In genomic region chrX:154541896-154542722, GRCh38 we compare ENCODE assay signal across 8 cellular contexts. TPM values are rescaled to one million over a fixed set of nuclear protein-coding genes. Genes with fewer than 3 reads are reported as not detected.
A peak's percentile ranks its signal among the peaks of the same experiment; 100 is the strongest.
DNase-seq lines count a peak whose midpoint lies in the region; ATAC-seq, FAIRE-seq and TF ChIP-seq lines count a peak whose summit lies in the region.

No MANE protein-coding gene starts in this region.

- H4K20me1 ChIP-seq in HCT116 (ENCODE audit: insufficient read depth), result no peaks in the 10 kb centered on the region
- H4K20me1 ChIP-seq in GM12878 (ENCODE audit: control insufficient read depth, insufficient read depth), result no peaks in the 10 kb centered on the region

- H3K4me3 ChIP-seq in HCT116 (replicated peaks in 1 of 2; ENCODE audit: low read depth in 1 of 2, low read length in 2 of 2) (no peak overlapping the region; a peak in 1 of 4 replicates), SJSA1 (0 out of 2 replicates have a peak overlapping the region, but pooled peaks have one; percentile 8), GM12878 (no peak overlapping the region)

- WGBS in GM12878 (ENCODE audit: insufficient coverage, insufficient replicate concordance, low lambda C conversion rate, missing lambda C conversion rate), result 46% methylated on average over 12 of the region's 12 CpGs

- H3K79me2 ChIP-seq in HCT116 (ENCODE audit: insufficient read depth, low read length) (peaks cover 21% of the 10 kb centered on the region), GM12878 (ENCODE audit: control insufficient read depth, insufficient read depth, low read length) (peaks cover 5% of the 10 kb centered on the region)

- FAIRE-seq in GM12878 (lab: Jason Lieb, UNC), result no peak

- ATAC-seq in HCT116, result peak; percentile 31
- no peak for ATAC-seq in GM12878
- no peak for ATAC-seq in HG02970 (IDR thresholded peaks at IDR 0.05; ENCODE audit: low FRiP score, unreplicated experiment)

- POLR2A ChIA-PET in HCT116 (lab: Charles Lee) (no interaction called here), GM12878 (lab: Charles Lee) (interaction anchor here (0.8 kb wide), 2 partner anchors 10 to 51 kb away, joined by 3 to 5 read pairs; partner anchors contain the start of gene SLC10A3)

- H3K9me2 ChIP-seq in HCT116 (ENCODE audit: insufficient read depth), result no peaks in the 10 kb centered on the region

- RAD21 ChIA-PET in HCT116 (lab: Charles Lee; ENCODE audit: low non-redundant PET in 1 of 2, low total read pairs in 2 of 2, uncharacterized antibody in 2 of 2, unreplicated experiment in 2 of 2) (no interaction called here), GM12878 (lab: Charles Lee; ENCODE audit: unreplicated experiment) (interaction anchor here (0.7 kb wide), 1 partner anchor 52 kb away, joined by 4 read pairs; the partner anchor contains the start of gene SLC10A3)

- H3K27me3 ChIP-seq in HCT116 (ENCODE audit: insufficient read depth, low read length), result no peaks in the 10 kb centered on the region
- H3K27me3 ChIP-seq in SJSA1 (replicated peaks), result no peaks in the 10 kb centered on the region
- H3K27me3 ChIP-seq in GM12878 (replicated peaks in 1 of 2; ENCODE audit: control insufficient read depth in 2 of 2, insufficient read depth in 2 of 2, low read length in 1 of 2), result no peaks in the 10 kb centered on the region
- no peaks in the 10 kb centered on the region for H3K27me3 ChIP-seq in layer of hippocampus (ENCODE audit: control insufficient read depth, insufficient read depth, low read length)

- TF ChIP-seq RAD21 in HCT116 (IDR thresholded peaks at IDR 0.05; ENCODE audit: low read depth) (no peak), GM12878 (IDR thresholded peaks at IDR 0.05; ENCODE audit: insufficient read depth, low read depth, low read length) (no peak)

- no peaks in the 10 kb centered on the region for H3K9me3 ChIP-seq in HCT116 (ENCODE audit: control insufficient read depth in 1 of 2, insufficient read depth in 1 of 2, low read depth in 1 of 2, low read length in 2 of 2)
- H3K9me3 ChIP-seq in SJSA1 (replicated peaks), result no peaks in the 10 kb centered on the region
- no peaks in the 10 kb centered on the region for H3K9me3 ChIP-seq in GM12878 (replicated peaks; ENCODE audit: control insufficient read depth, insufficient read depth, low read length)

- H2AFZ ChIP-seq in HCT116 (ENCODE audit: low read depth, low read length, poor library complexity, severe bottlenecking) (no peak overlapping the region), GM12878 (ENCODE audit: control insufficient read depth, low read depth, low read length) (peak overlapping the region; percentile 23; the same call in 1 of the 2 replicates)

- peak; percentile 34 for DNase-seq in HCT116 (ENCODE audit: low read depth, low spot score)
- peak; percentile 91 to 94 for DNase-seq in SJSA1 (ENCODE audit: low read depth in 1 of 2, low spot score in 2 of 2)
- no peak for DNase-seq in GM12878 (ENCODE audit: low read depth, low spot score)
- DNase-seq in stimulated activated CD8-positive, alpha-beta memory T cell treated with anti-CD3 and anti-CD28 coated beads, Interleukin-4, amount 100 ng/mL, for 4 hours (ENCODE audit: low read depth in 2 of 2, low spot score in 1 of 2), result peak; percentile 26 to 60
- DNase-seq in HuH-7 (ENCODE audit: low spot score), result no peak
- no peak for DNase-seq in GM20000 (ENCODE audit: low spot score)

- BruUV-seq in HCT116 (replicated peaks; lab: Mats Ljungman, UMichigan) (no TSS peak), GM12878 (replicated peaks; lab: Mats Ljungman, UMichigan) (no TSS peak)

- no peak for TF ChIP-seq CTCF in HCT116 (IDR thresholded peaks at IDR 0.05 in 2 of 3, conservative IDR thresholded peaks at IDR 0.05 in 1 of 3; ENCODE audit: borderline replicate concordance in 1 of 3, insufficient read depth in 1 of 3, low read depth in 2 of 3, low read length in 2 of 3)
- TF ChIP-seq CTCF in GM12878 (IDR thresholded peaks at IDR 0.05 in 2 of 3, conservative IDR thresholded peaks at IDR 0.05 in 1 of 3; ENCODE audit: control insufficient read depth in 2 of 3, extremely low read depth in 1 of 3, insufficient read depth in 1 of 3, low read depth in 3 of 3, low read length in 3 of 3), result no peak
- no peak for TF ChIP-seq CTCF in GM20000 (IDR thresholded peaks at IDR 0.05; ENCODE audit: extremely low read depth, missing control alignments)

- in situ Hi-C loops in GM12878 (cut with MboI), result loop anchor here (10.0 to 25.0 kb wide), 2 partner anchors 293 to 405 kb away; partner anchors contain the start of genes OPN1LW and SMIM9

- no peak for TF ChIP-seq EP300 in GM12878 (IDR thresholded peaks at IDR 0.05; ENCODE audit: borderline replicate concordance in 1 of 2, control insufficient read depth in 1 of 2, low read depth in 2 of 2, low read length in 2 of 2)

- intact Hi-C loops in HCT116 (cut with micrococcal nuclease) (no loop called here), GM12878 (cut with micrococcal nuclease; ENCODE audit: unreplicated experiment) (no loop called here)

- H3K4me2 ChIP-seq in HCT116 (ENCODE audit: low read length) (peak overlapping the region; percentile 57), GM12878 (ENCODE audit: control insufficient read depth, insufficient read depth) (peak overlapping the region; percentile 64; the same call in 1 of the 2 replicates)

- peaks cover 27 to 34% of the 10 kb centered on the region in 2 experiments for H3K4me1 ChIP-seq in HCT116 (ENCODE audit: control insufficient read depth in 1 of 2, insufficient read depth in 2 of 2, low read length in 2 of 2)
- peaks cover 34% of the 10 kb centered on the region for H3K4me1 ChIP-seq in SJSA1 (replicated peaks)
- H3K4me1 ChIP-seq in GM12878 (ENCODE audit: control insufficient read depth, insufficient read depth, low read length), result peaks cover 14% of the 10 kb centered on the region

- peaks cover 0 to 9% of the 10 kb centered on the region in 2 experiments; a peak in 2 of 4 replicates for H3K36me3 ChIP-seq in HCT116 (ENCODE audit: control insufficient read depth in 1 of 2, insufficient read depth in 2 of 2, low read length in 2 of 2)
- peaks cover 32% of the 10 kb centered on the region for H3K36me3 ChIP-seq in SJSA1
- H3K36me3 ChIP-seq in GM12878 (ENCODE audit: control insufficient read depth in 2 of 2, insufficient read depth in 2 of 2, low read length in 1 of 2), result no peaks in the 10 kb centered on the region

- H3K27ac ChIP-seq in HCT116 (ENCODE audit: low read depth, low read length) (peak overlapping the region; percentile 79), SJSA1 (peak overlapping the region; percentile 98), GM12878 (ENCODE audit: control insufficient read depth, insufficient read depth) (no peak overlapping the region), layer of hippocampus (ENCODE audit: low read depth, low read length) (peak overlapping the region; percentile 71)

- SMC1A ChIA-PET in GM12878 (lab: Charles Lee; ENCODE audit: uncharacterized antibody, unreplicated experiment), result interaction anchor here (1.2 kb wide), 1 partner anchor 208 kb away, joined by 5 read pairs; no protein-coding TSS in a partner anchor

- peak overlapping the region; percentile 47 for H3K9ac ChIP-seq in HCT116 (ENCODE audit: low read length)
- H3K9ac ChIP-seq in GM12878 (ENCODE audit: control insufficient read depth, insufficient read depth, low read length), result peak overlapping the region; percentile 39

- TF ChIP-seq POLR2A in HCT116 (IDR thresholded peaks at IDR 0.05; ENCODE audit: borderline replicate concordance, extremely low read depth, insufficient read depth, insufficient read length) (no peak), GM12878 (IDR thresholded peaks at IDR 0.05; ENCODE audit: low read depth, low read length) (no peak)

- CTCF ChIA-PET in HCT116 (lab: Charles Lee) (no interaction called here), GM12878 (lab: Yijun Ruan, JAX) (interaction anchor here (1.0 to 1.6 kb wide), 2 partner anchors 15 to 298 kb away, joined by 3 to 8 read pairs; no protein-coding TSS in a partner anchor)

RNA-seq across cellular contexts. Expression of gene G6PD, which starts 4.5 kb away (rescaled TPM):
- 109 TPM for total RNA-seq in HCT116 (2021; ENCODE audit: unreplicated experiment)
- polyA plus RNA-seq in HCT116 (2012), result 83.6 and 84.2 TPM in 2 replicates
- 32.6 and 52.7 TPM in 2 replicates for total RNA-seq in SJSA1 (2014; rRNA removed; shearing (Covaris generic))
- total RNA-seq in GM12878 (2013; cell fraction: nucleolus; rRNA removed), result 22.3 and 26.2 TPM in 2 replicates
- 26.9 and 35.5 TPM in 2 replicates for total RNA-seq in GM12878 (2014; rRNA removed)
- 17.2 and 19.5 TPM in 2 replicates for total RNA-seq in GM12878 (2014; rRNA removed; fragmentation: Illumina TruSeq; extraction: Trizol)
- total RNA-seq in GM12878 (2021), result 62.5 and 63.4 TPM in 2 replicates
- polyA plus RNA-seq in GM12878 (2011; ENCODE audit: low read depth), result 13.1 TPM
- 4.5 and 11.5 TPM in 2 replicates for polyA plus RNA-seq in GM12878 (2011; rRNA removed)
- 17.2 and 18.2 TPM in 2 replicates for polyA plus RNA-seq in GM12878 (2011; cell fraction: cytosol; rRNA removed)
- 79.1 and 100 TPM in 2 replicates for polyA plus RNA-seq in GM12878 (2011; cell fraction: nucleus; rRNA removed)
- 28.0 and 30.0 TPM in 2 replicates for polyA plus RNA-seq in GM12878 (2012)
- 22.3 and 48.4 TPM in 2 replicates for polyA plus RNA-seq in GM12878 (2014; fragmentation: Illumina TruSeq; extraction: Trizol)
- 1 to 10 TPM; 1.6 to 3.8 TPM for polyA plus RNA-seq in GM12878 (2014; fragmentation: Nextera tagmentation; extraction: Ambion mirVana)
- polyA plus RNA-seq in GM12878 (2014; rRNA removed), result 38.8 and 47.3 TPM in 2 replicates
- polyA plus RNA-seq in GM12878 (2016; fragmentation: Nextera tagmentation; extraction: Ambion mirVana), result 10 to 100 TPM; 26.2 to 30.7 TPM
- 13.8 and 25.2 TPM in 2 replicates for polyA minus RNA-seq in GM12878 (2011; rRNA and poly(A)+ RNA removed)
- polyA minus RNA-seq in GM12878 (2011; cell fraction: cytosol; rRNA and poly(A)+ RNA removed), result 14.3 and 17.6 TPM in 2 replicates
- 22.8 and 50.5 TPM in 2 replicates for polyA minus RNA-seq in GM12878 (2011; cell fraction: nucleus; rRNA and poly(A)+ RNA removed)

RNA-seq across cellular contexts. Expression of gene IKBKG, which starts 5.3 kb away (rescaled TPM):
- total RNA-seq in HCT116 (2021; ENCODE audit: unreplicated experiment) (24.0 TPM), GM12878 (2014; rRNA removed) (16.0 and 16.3 TPM in 2 replicates), GM12878 (2014; rRNA removed; fragmentation: Illumina TruSeq; extraction: Trizol) (10.2 TPM in 2 replicates), GM12878 (2021) (28.1 and 30.6 TPM in 2 replicates)
- 16.0 and 16.4 TPM in 2 replicates for polyA plus RNA-seq in HCT116 (2012)
- total RNA-seq in SJSA1 (2014; rRNA removed; shearing (Covaris generic)), result 20.6 and 24.2 TPM in 2 replicates
- 15.9 and 18.4 TPM in 2 replicates for total RNA-seq in GM12878 (2013; cell fraction: nucleolus; rRNA removed)
- polyA plus RNA-seq in GM12878 (2011; ENCODE audit: low read depth), result 8.5 TPM
- polyA plus RNA-seq in GM12878 (2011; rRNA removed) (8.0 and 17.3 TPM in 2 replicates), GM12878 (2014; fragmentation: Illumina TruSeq; extraction: Trizol) (2.5 and 8.0 TPM in 2 replicates), GM12878 (2014; fragmentation: Nextera tagmentation; extraction: Ambion mirVana) (1 to 10 TPM in 1 of 2 experiments, under 1 TPM in 1; 0.35 to 1.5 TPM), GM12878 (2014; rRNA removed) (30.7 and 33.0 TPM in 2 replicates), GM12878 (2016; fragmentation: Nextera tagmentation; extraction: Ambion mirVana) (10 to 100 TPM; 21.8 to 24.0 TPM)
- 23.9 and 31.8 TPM in 2 replicates for polyA plus RNA-seq in GM12878 (2011; cell fraction: cytosol; rRNA removed)
- 96.2 and 120 TPM in 2 replicates for polyA plus RNA-seq in GM12878 (2011; cell fraction: nucleus; rRNA removed)
- polyA plus RNA-seq in GM12878 (2012), result 19.5 and 20.1 TPM in 2 replicates
- polyA minus RNA-seq in GM12878 (2011; rRNA and poly(A)+ RNA removed), result 3.4 and 8.2 TPM in 2 replicates
- 6.8 and 7.3 TPM in 2 replicates for polyA minus RNA-seq in GM12878 (2011; cell fraction: cytosol; rRNA and poly(A)+ RNA removed)
- polyA minus RNA-seq in GM12878 (2011; cell fraction: nucleus; rRNA and poly(A)+ RNA removed), result 10.4 and 18.8 TPM in 2 replicates

RNA-seq across cellular contexts. Expression of gene FAM3A, which starts 26.1 kb away (rescaled TPM):
- total RNA-seq in HCT116 (2021; ENCODE audit: unreplicated experiment) (15.6 TPM), GM12878 (2014; rRNA removed) (11.0 and 16.3 TPM in 2 replicates), GM12878 (2014; rRNA removed; fragmentation: Illumina TruSeq; extraction: Trizol) (6.1 and 6.2 TPM in 2 replicates), GM12878 (2021) (17.6 and 20.6 TPM in 2 replicates)
- polyA plus RNA-seq in HCT116 (2012), result 16.2 and 16.9 TPM in 2 replicates
- total RNA-seq in SJSA1 (2014; rRNA removed; shearing (Covaris generic)), result 19.6 and 28.8 TPM in 2 replicates
- total RNA-seq in GM12878 (2013; cell fraction: nucleolus; rRNA removed), result 8.9 and 9.9 TPM in 2 replicates
- 4.5 TPM for polyA plus RNA-seq in GM12878 (2011; ENCODE audit: low read depth)
- polyA plus RNA-seq in GM12878 (2011; rRNA removed) (3.6 and 6.6 TPM in 2 replicates), GM12878 (2014; fragmentation: Illumina TruSeq; extraction: Trizol) (2.1 and 5.0 TPM in 2 replicates), GM12878 (2014; fragmentation: Nextera tagmentation; extraction: Ambion mirVana) (1 to 10 TPM in 1 of 2 experiments, under 1 TPM in 1; 0.29 to 1.1 TPM), GM12878 (2014; rRNA removed) (21.1 and 24.5 TPM in 2 replicates), GM12878 (2016; fragmentation: Nextera tagmentation; extraction: Ambion mirVana) (10 to 100 TPM; 17.6 to 17.9 TPM)
- polyA plus RNA-seq in GM12878 (2011; cell fraction: cytosol; rRNA removed), result 10.4 and 16.5 TPM in 2 replicates
- polyA plus RNA-seq in GM12878 (2011; cell fraction: nucleus; rRNA removed), result 36.5 and 39.6 TPM in 2 replicates
- polyA plus RNA-seq in GM12878 (2012), result 17.9 and 19.1 TPM in 2 replicates
- 5.4 and 5.9 TPM in 2 replicates for polyA minus RNA-seq in GM12878 (2011; rRNA and poly(A)+ RNA removed)
- polyA minus RNA-seq in GM12878 (2011; cell fraction: cytosol; rRNA and poly(A)+ RNA removed), result 4.3 and 4.4 TPM in 2 replicates
- 3.5 and 8.9 TPM in 2 replicates for polyA minus RNA-seq in GM12878 (2011; cell fraction: nucleus; rRNA and poly(A)+ RNA removed)

RNA-seq across cellular contexts. Expression of gene CTAG1A, which starts 42.8 kb away (rescaled TPM):
- not detected for total RNA-seq in HCT116 (2021; ENCODE audit: unreplicated experiment)
- polyA plus RNA-seq in HCT116 (2012), result not detected in 2 replicates
- not detected in 2 replicates for total RNA-seq in SJSA1 (2014; rRNA removed; shearing (Covaris generic))
- total RNA-seq in GM12878 (2013; cell fraction: nucleolus; rRNA removed), result not detected in 2 replicates
- not detected in 2 replicates for total RNA-seq in GM12878 (2014; rRNA removed)
- not detected in 2 replicates for total RNA-seq in GM12878 (2014; rRNA removed; fragmentation: Illumina TruSeq; extraction: Trizol)
- total RNA-seq in GM12878 (2021), result not detected in 2 replicates
- not detected for polyA plus RNA-seq in GM12878 (2011; ENCODE audit: low read depth)
- not detected in 2 replicates for polyA plus RNA-seq in GM12878 (2011; rRNA removed)
- not detected in 2 replicates for polyA plus RNA-seq in GM12878 (2011; cell fraction: cytosol; rRNA removed)
- polyA plus RNA-seq in GM12878 (2011; cell fraction: nucleus; rRNA removed), result not detected in 2 replicates
- not detected in 2 replicates for polyA plus RNA-seq in GM12878 (2012)
- not detected in 2 replicates for polyA plus RNA-seq in GM12878 (2014; fragmentation: Illumina TruSeq; extraction: Trizol)
- not detected for polyA plus RNA-seq in GM12878 (2014; fragmentation: Nextera tagmentation; extraction: Ambion mirVana)
- not detected in 2 replicates for polyA plus RNA-seq in GM12878 (2014; rRNA removed)
- not detected for polyA plus RNA-seq in GM12878 (2016; fragmentation: Nextera tagmentation; extraction: Ambion mirVana)
- not detected in 2 replicates for polyA minus RNA-seq in GM12878 (2011; rRNA and poly(A)+ RNA removed)
- polyA minus RNA-seq in GM12878 (2011; cell fraction: cytosol; rRNA and poly(A)+ RNA removed), result not detected in 2 replicates
- polyA minus RNA-seq in GM12878 (2011; cell fraction: nucleus; rRNA and poly(A)+ RNA removed), result not detected in 2 replicates

RNA-seq across cellular contexts. Expression of gene SLC10A3, which starts 51.7 kb away (rescaled TPM):
- total RNA-seq in HCT116 (2021; ENCODE audit: unreplicated experiment) (16.2 TPM), GM12878 (2014; rRNA removed) (10.3 and 14.1 TPM in 2 replicates), GM12878 (2014; rRNA removed; fragmentation: Illumina TruSeq; extraction: Trizol) (6.4 and 7.8 TPM in 2 replicates), GM12878 (2021) (14.2 and 16.4 TPM in 2 replicates)
- 24.9 and 32.9 TPM in 2 replicates for polyA plus RNA-seq in HCT116 (2012)
- total RNA-seq in SJSA1 (2014; rRNA removed; shearing (Covaris generic)), result 10.1 and 19.9 TPM in 2 replicates
- total RNA-seq in GM12878 (2013; cell fraction: nucleolus; rRNA removed), result 6.6 and 6.9 TPM in 2 replicates
- 9.2 TPM for polyA plus RNA-seq in GM12878 (2011; ENCODE audit: low read depth)
- polyA plus RNA-seq in GM12878 (2011; rRNA removed) (2.1 and 4.8 TPM in 2 replicates), GM12878 (2014; fragmentation: Illumina TruSeq; extraction: Trizol) (0.90 and 5.4 TPM in 2 replicates), GM12878 (2014; fragmentation: Nextera tagmentation; extraction: Ambion mirVana) (1 to 10 TPM; 1.7 to 3.6 TPM), GM12878 (2014; rRNA removed) (14.7 and 16.4 TPM in 2 replicates), GM12878 (2016; fragmentation: Nextera tagmentation; extraction: Ambion mirVana) (10 to 100 TPM; 19.6 to 23.5 TPM)
- polyA plus RNA-seq in GM12878 (2011; cell fraction: cytosol; rRNA removed), result 6.9 and 11.1 TPM in 2 replicates
- polyA plus RNA-seq in GM12878 (2011; cell fraction: nucleus; rRNA removed), result 16.0 and 17.5 TPM in 2 replicates
- 12.1 and 18.1 TPM in 2 replicates for polyA plus RNA-seq in GM12878 (2012)
- 4.1 and 8.3 TPM in 2 replicates for polyA minus RNA-seq in GM12878 (2011; rRNA and poly(A)+ RNA removed)
- 2.9 and 3.6 TPM in 2 replicates for polyA minus RNA-seq in GM12878 (2011; cell fraction: cytosol; rRNA and poly(A)+ RNA removed)
- 7.6 and 10.1 TPM in 2 replicates for polyA minus RNA-seq in GM12878 (2011; cell fraction: nucleus; rRNA and poly(A)+ RNA removed)

Comparison
In these comparisons a context has a peak if more than half of its experiments do, and no peak if none do; other contexts are left out.
1. DNase-seq: peak in HCT116 (single experiment), SJSA1 (2 of 2) and stimulated activated CD8-positive, alpha-beta memory T cell treated with anti-CD3 and anti-CD28 coated beads, Interleukin-4, amount 100 ng/mL, for 4 hours (2 of 2); none in GM12878 (single experiment), HuH-7 (single experiment) and GM20000 (single experiment).